In genomic region chr5:180658774-180659564, GRCh38 we compare ENCODE assay signal across 1 cellular context.
TF ChIP-seq lines count a peak whose summit lies in the region.

No MANE protein-coding gene starts in this region.

TF ChIP-seq in IMR-90, 13 proteins besides CTCF, POLR2A, EP300 and RAD21:
- TF ChIP-seq BHLHE40 (IDR thresholded peaks at IDR 0.05; ENCODE audit: low read depth, low read length) = no peak
- TF ChIP-seq CEBPB (IDR thresholded peaks at IDR 0.05; ENCODE audit: low read depth, low read length) = no peak
- TF ChIP-seq NFE2L2 (IDR thresholded peaks at IDR 0.05; ENCODE audit: low read depth, low read length) = no peak
- TF ChIP-seq RFX5 (IDR thresholded peaks at IDR 0.05; ENCODE audit: low read depth, low read length) = no peak
- TF ChIP-seq USF2 (IDR thresholded peaks at IDR 0.05; ENCODE audit: low read depth, low read length) = no peak
- TF ChIP-seq MAFK (IDR thresholded peaks at IDR 0.05; ENCODE audit: low read depth, low read length) = no peak
- TF ChIP-seq FOS (IDR thresholded peaks at IDR 0.05; ENCODE audit: low read depth, low read length) = no peak
- TF ChIP-seq MAZ (IDR thresholded peaks at IDR 0.05; ENCODE audit: borderline replicate concordance, low read depth, low read length) = no peak
- no peak for TF ChIP-seq CHD1 (IDR thresholded peaks at IDR 0.05; ENCODE audit: low read depth, low read length)
- TF ChIP-seq ELK1 (IDR thresholded peaks at IDR 0.05; ENCODE audit: borderline replicate concordance, low read depth, low read length) = no peak
- TF ChIP-seq SMC3 (IDR thresholded peaks at IDR 0.05; ENCODE audit: low read depth, low read length) = no peak
- TF ChIP-seq MXI1 (IDR thresholded peaks at IDR 0.05; ENCODE audit: borderline replicate concordance, low read depth, low read length) = no peak
- TF ChIP-seq RCOR1 (IDR thresholded peaks at IDR 0.05; ENCODE audit: insufficient replicate concordance, low read length) = no peak
